Comparison of ENCODE assay signal across 9 cellular contexts in genomic region chr1:86507935-86508582, GRCh38. TPM values are rescaled to one million over a fixed set of nuclear protein-coding genes. Genes with fewer than 3 reads are reported as not detected.
A peak's percentile ranks its signal among the peaks of the same experiment; 100 is the strongest.
DNase-seq lines count a peak whose midpoint lies in the region; ATAC-seq, FAIRE-seq and TF ChIP-seq lines count a peak whose summit lies in the region.
"Had no signal": no experiment of that assay in that cellular context is flagged by ENCODE, and none has a peak within 500 bp of the region (broad histone marks: within the 10 kb centered on the region; RNA-seq: fewer than 3 reads in every experiment).

No MANE protein-coding gene starts in this region.

- H3K9me3 ChIP-seq in Peyer's patch = no peaks in the 10 kb centered on the region
- H3K9me3 ChIP-seq in thyroid gland = no peaks in the 10 kb centered on the region
- H3K9me3 ChIP-seq in kidney (ENCODE audit: control insufficient read depth in 1 of 2, low read length in 2 of 2) = no peaks in the 10 kb centered on the region

- no peak overlapping the region for H3K9ac ChIP-seq in kidney (ENCODE audit: low read length in 2 of 2)

- H3K4me1 ChIP-seq in Peyer's patch (peaks cover 0 to 12% (median 0%) of the 10 kb centered on the region in 4 donors), thyroid gland (peaks cover 0 to 11% of the 10 kb centered on the region in 2 donors), kidney (ENCODE audit: control insufficient read depth in 1 of 2, insufficient read depth in 1 of 2, low read depth in 1 of 2, low read length in 2 of 2) (no peaks in the 10 kb centered on the region)

- DNase-seq in DMS 273 (lab: John Stamatoyannopoulos, UW; ENCODE audit: unreplicated experiment) (peak; percentile 19), DMS 273 treated with DMSO at 0.1 percent for 48 hours (lab: John Stamatoyannopoulos, UW) (no peak), Peyer's patch (no peak), fibroblast of pulmonary artery (ENCODE audit: low read depth) (peak; percentile 66), thyroid gland (peak; percentile 37 to 49), kidney (no peak)

- peak; percentile 7 to 59 (median 50) for TF ChIP-seq CTCF in Peyer's patch (IDR thresholded peaks at IDR 0.05)
- peak; percentile 49 for TF ChIP-seq CTCF in fibroblast of pulmonary artery (IDR thresholded peaks at IDR 0.05; ENCODE audit: low read length, missing control alignments)
- TF ChIP-seq CTCF in thyroid gland (IDR thresholded peaks at IDR 0.05) = peak; percentile 20 to 68 (median 59)
- no peak for TF ChIP-seq CTCF in kidney (IDR thresholded peaks at IDR 0.05; ENCODE audit: borderline replicate concordance, extremely low read depth, insufficient read depth)

- WGBS in thyroid gland, 2 donors = 23 to 24% methylated on average over 13 of the region's 13 CpGs

- H3K27me3 ChIP-seq in Peyer's patch (no peaks in the 10 kb centered on the region), thyroid gland (no peaks in the 10 kb centered on the region)

- intact Hi-C loops in thyroid gland (cut with DNase I) (no loop called here), kidney (cut with DNase I) (no loop called here)

- no peaks in the 10 kb centered on the region for H3K36me3 ChIP-seq in Peyer's patch
- no peaks in the 10 kb centered on the region for H3K36me3 ChIP-seq in thyroid gland
- no peaks in the 10 kb centered on the region for H3K36me3 ChIP-seq in kidney (ENCODE audit: control insufficient read depth in 1 of 2, insufficient read depth in 2 of 2, low read length in 2 of 2)

- ATAC-seq in GM21723 (IDR thresholded peaks at IDR 0.05; ENCODE audit: unreplicated experiment) = peak; percentile 63
- no peak for ATAC-seq in GM21390 (IDR thresholded peaks at IDR 0.05; ENCODE audit: unreplicated experiment)

- H3K27ac ChIP-seq in Peyer's patch (no peak overlapping the region), thyroid gland (no peak overlapping the region), kidney (ENCODE audit: low read depth in 2 of 2, low read length in 2 of 2) (no peak overlapping the region)

- TF ChIP-seq POLR2A in Peyer's patch (IDR thresholded peaks at IDR 0.05) (no peak), thyroid gland (IDR thresholded peaks at IDR 0.05) (no peak)

- no peak for FAIRE-seq in kidney (lab: Jason Lieb, UNC)
- FAIRE-seq: A204.1 had no signal

- H3K4me3 ChIP-seq in Peyer's patch = no peak overlapping the region
- no peak overlapping the region for H3K4me3 ChIP-seq in fibroblast of pulmonary artery (replicated peaks; ENCODE audit: low read depth, low read length)
- no peak overlapping the region for H3K4me3 ChIP-seq in thyroid gland (replicated peaks in 1 of 3)
- no peak overlapping the region for H3K4me3 ChIP-seq in kidney (ENCODE audit: low read length in 2 of 2)

RNA-seq across cellular contexts. Expression of gene CLCA4, which starts 38.8 kb away (rescaled TPM):
- total RNA-seq in Peyer's patch = 100 to 1,000 TPM in 1 of 4 donors, 10 to 100 TPM in 2, not detected in 1; 10.3 to 113 (median 14.1) TPM
- total RNA-seq in thyroid gland = not detected
- total RNA-seq in kidney = 0.13 TPM
- polyA plus RNA-seq in kidney (ENCODE audit: insufficient read depth, low read depth, low replicate concordance) = not detected

RNA-seq across cellular contexts. Expression of gene CLCA1, which starts 39.3 kb away (rescaled TPM):
- total RNA-seq in Peyer's patch (100 to 1,000 TPM in 3 of 4 donors, 10 to 100 TPM in 1; 87.5 to 841 (median 195) TPM), thyroid gland (not detected), kidney (not detected)
- not detected for polyA plus RNA-seq in kidney (ENCODE audit: insufficient read depth, low read depth, low replicate concordance)

Comparison
In these comparisons a context has a peak if more than half of its experiments do, and no peak if none do; other contexts are left out.
1. DNase-seq: peak in DMS 273 (single experiment), fibroblast of pulmonary artery (single experiment) and thyroid gland (2 of 2); none in DMS 273 treated with DMSO at 0.1 percent for 48 hours (single experiment), Peyer's patch (0 of 3) and kidney (single experiment).
2. RNA of gene CLCA1, which starts 39.3 kb away (total RNA-seq): 87.5 to 841 TPM in Peyer's patch; not detected in kidney (single experiment) and not detected in thyroid gland; every median in the first group is over 10 times any median in the second.